In the genomic region with DNA sequence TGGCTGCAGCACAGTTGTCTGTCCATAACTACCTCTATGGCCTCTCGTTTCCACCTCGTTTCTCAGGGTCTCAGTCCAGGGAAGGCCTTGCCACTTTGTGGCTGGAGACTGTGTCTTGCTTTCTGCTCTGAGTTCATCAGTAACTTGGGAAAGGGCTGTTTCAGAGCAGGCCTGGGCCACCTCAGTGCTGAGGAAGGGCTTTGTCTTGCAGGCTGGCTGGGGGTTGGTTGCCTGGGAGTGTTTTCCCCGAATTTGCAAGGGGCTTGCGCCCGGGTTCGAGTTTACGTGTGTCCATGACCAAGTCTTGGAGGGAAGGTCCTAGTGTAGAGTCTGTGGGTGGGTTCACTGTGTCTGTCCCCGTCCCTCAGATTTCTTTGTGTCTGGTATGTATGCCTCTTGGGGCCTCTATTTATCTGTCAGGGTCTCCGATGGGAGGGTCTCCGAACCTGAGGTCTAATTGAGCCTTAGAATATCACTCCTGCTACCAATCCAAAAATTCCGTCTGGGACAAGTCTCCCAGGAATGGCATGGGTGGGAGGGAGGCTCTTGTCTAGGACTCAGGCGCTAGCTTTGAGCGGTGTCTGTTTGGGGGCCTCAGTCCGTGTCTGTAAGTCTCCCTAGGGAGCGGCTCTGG, we compare ENCODE assay signal across 6 cellular contexts. TPM values are rescaled to one million over a fixed set of nuclear protein-coding genes. Genes with fewer than 3 reads are reported as not detected.
DNase-seq lines count a peak whose midpoint lies in the region; TF ChIP-seq lines count a peak whose summit lies in the region.

No MANE protein-coding gene starts in this region.

- intact Hi-C loops in sigmoid colon (cut with DNase I), result loop anchor here (1.0 to 10.0 kb wide), 2 partner anchors 11 to 243 kb away; a partner anchor contains a TSS

- no peaks in the 10 kb centered on the region for H3K27me3 ChIP-seq in sigmoid colon

- TF ChIP-seq CTCF in NB4 (IDR thresholded peaks at IDR 0.05; ENCODE audit: low read depth, low read length) (no peak), sigmoid colon (IDR thresholded peaks at IDR 0.05) (no peak)

- DNase-seq in NB4 (ENCODE audit: low read depth) (no peak), epithelial cell of prostate (ENCODE audit: low read depth, low spot score) (no peak), sigmoid colon (no peak), NCI-H526 treated with DMSO at 0.1 percent for 48 hours (lab: John Stamatoyannopoulos, UW) (no peak), superior temporal gyrus (ENCODE audit: extremely low spot score) (no peak)
- DNase-seq in stimulated activated CD4-positive, alpha-beta T cell treated with anti-CD3 and anti-CD28 coated beads, Interleukin-15, amount 100 ng/mL, for 24 hours, result no peak

- no peak for TF ChIP-seq EP300 in sigmoid colon (IDR thresholded peaks at IDR 0.05)

- TF ChIP-seq POLR2A in NB4 (IDR thresholded peaks at IDR 0.05; ENCODE audit: extremely low read depth, insufficient read length), result no peak
- no peak for TF ChIP-seq POLR2A in sigmoid colon (IDR thresholded peaks at IDR 0.05)

- H3K36me3 ChIP-seq in sigmoid colon, result peaks cover 25 to 41% (median 37%) of the 10 kb centered on the region in 4 donors

- WGBS in sigmoid colon, 2 donors, result 48 to 59% methylated on average over 15 of the region's 15 CpGs

- H3K4me3 ChIP-seq in NB4 (ENCODE audit: low read depth, low read length) (peak overlapping the region; percentile 14), sigmoid colon (peak overlapping the region; percentile 79 to 95 (median 90))

- H3K27ac ChIP-seq in epithelial cell of prostate (peak overlapping the region; percentile 70), sigmoid colon (peak overlapping the region; percentile 98 to 99 (median 98))

- H3K9me3 ChIP-seq in sigmoid colon, result no peaks in the 10 kb centered on the region

- peaks cover 0 to 48% (median 45%) of the 10 kb centered on the region in 4 donors for H3K4me1 ChIP-seq in sigmoid colon

RNA-seq across cellular contexts. Expression of a gene that starts 0.6 kb away (rescaled TPM):
- 100 to 1,000 TPM; 124 to 339 (median 205) TPM for total RNA-seq in sigmoid colon
- polyA plus RNA-seq in sigmoid colon, result 10 to 100 TPM; 10.4 to 31.2 (median 21.0) TPM

RNA-seq across cellular contexts. Expression of a gene that starts 11.6 kb away (rescaled TPM):
- 1 to 10 TPM in 1 of 4 donors, under 1 TPM in 3; 0.49 to 1.1 (median 0.70) TPM for total RNA-seq in sigmoid colon
- 1 to 10 TPM in 2 of 3 donors, under 1 TPM in 1; 0.60 to 1.9 (median 1.2) TPM for polyA plus RNA-seq in sigmoid colon

RNA-seq across cellular contexts. Expression of a gene that starts 12.1 kb away (rescaled TPM):
- 1 to 10 TPM; 3.9 to 9.5 (median 6.6) TPM for total RNA-seq in sigmoid colon
- 10 to 100 TPM in 1 of 3 donors, 1 to 10 TPM in 2; 2.4 to 11.1 (median 2.8) TPM for polyA plus RNA-seq in sigmoid colon

RNA-seq across cellular contexts. Expression of a gene that starts 28.8 kb away (rescaled TPM):
- 1 to 10 TPM in 3 of 4 donors, under 1 TPM in 1; 0.36 to 5.3 (median 1.1) TPM for total RNA-seq in sigmoid colon
- 1 to 10 TPM in 1 of 3 donors, under 1 TPM in 1, not detected in 1; 0.22 to 1.8 TPM for polyA plus RNA-seq in sigmoid colon

RNA-seq across cellular contexts. Expression of a gene that starts 36.8 kb away (rescaled TPM):
- total RNA-seq in sigmoid colon, result 10 to 100 TPM; 31.6 to 67.0 (median 37.2) TPM
- 10 to 100 TPM in 2 of 3 donors, 1 to 10 TPM in 1; 7.9 to 64.0 (median 12.6) TPM for polyA plus RNA-seq in sigmoid colon
